ENCODE assay signal across 9 cellular contexts in genomic region chr1:154534263-154534844, GRCh38. TPM values are rescaled to one million over a fixed set of nuclear protein-coding genes. Genes with fewer than 3 reads are reported as not detected.
DNase-seq lines count a peak whose midpoint lies in the region; TF ChIP-seq lines count a peak whose summit lies in the region.
"Had no signal": no experiment of that assay in that cellular context is flagged by ENCODE, and none has a peak within 500 bp of the region (broad histone marks: within the 10 kb centered on the region; RNA-seq: fewer than 3 reads in every experiment).

No MANE protein-coding gene starts in this region.

- H2AK5ac ChIP-seq in neuronal stem cell (ENCODE audit: low read depth, low read length), result no peak overlapping the region

- no peak for TF ChIP-seq EP300 in sigmoid colon (IDR thresholded peaks at IDR 0.05)

- H3K27ac ChIP-seq in sigmoid colon, result no peak overlapping the region
- no peak overlapping the region for H3K27ac ChIP-seq in neuronal stem cell (replicated peaks; ENCODE audit: low read length)

- H3K27me3 Mint-ChIP-seq in nephron progenitor cell (ENCODE audit: low read depth, poor library complexity), result peaks cover 30% of the 10 kb centered on the region

- H3K4me1 Mint-ChIP-seq in nephron progenitor cell, result no peaks in the 10 kb centered on the region
- H3K4me1 Mint-ChIP-seq: IgD-negative memory B cell had no signal

- TF ChIP-seq POLR2A in sigmoid colon (IDR thresholded peaks at IDR 0.05), result no peak

- no peak overlapping the region for H3K18ac ChIP-seq in neuronal stem cell (ENCODE audit: low read length)

- H3K4me3 ChIP-seq in astrocyte of the spinal cord (ENCODE audit: low read depth, low read length) (no peak overlapping the region), sigmoid colon (no peak overlapping the region), neuronal stem cell (ENCODE audit: low read length in 2 of 2) (no peak overlapping the region)

- H3K4me1 ChIP-seq in sigmoid colon (no peaks in the 10 kb centered on the region), neuronal stem cell (ENCODE audit: control insufficient read depth in 2 of 2, insufficient read depth in 1 of 2, low read depth in 1 of 2, low read length in 2 of 2) (no peaks in the 10 kb centered on the region)

- H2BK5ac ChIP-seq in neuronal stem cell (ENCODE audit: low read length), result no peak overlapping the region

- H4K91ac ChIP-seq in neuronal stem cell (ENCODE audit: low read depth, low read length, poor library complexity), result no peak overlapping the region

- WGBS in sigmoid colon, 2 donors, result 40 to 69% methylated on average over 8 of the region's 8 CpGs
- no CpG with 5 or more reads among the region's 8 CpGs for WGBS in neuronal stem cell (ENCODE audit: extremely low coverage in 2 of 2, insufficient read length in 2 of 2, insufficient replicate concordance in 1 of 2), 2 donors

- H4K8ac ChIP-seq in neuronal stem cell (ENCODE audit: low read depth, low read length), result no peak overlapping the region

- TF ChIP-seq CTCF in astrocyte of the spinal cord (IDR thresholded peaks at IDR 0.05; ENCODE audit: low read depth, low read length) (peak; percentile 55), nephron progenitor cell (IDR thresholded peaks at IDR 0.05) (peak; percentile 48), sigmoid colon (IDR thresholded peaks at IDR 0.05) (peak in 1 of 4 experiments; percentile 10)

- H3K4me3 Mint-ChIP-seq in nephron progenitor cell, result no peak overlapping the region
- H3K4me3 Mint-ChIP-seq: IgD-negative memory B cell had no signal

- H3K23ac ChIP-seq in neuronal stem cell (ENCODE audit: low read depth, low read length, poor library complexity), result no peak overlapping the region

- H3K4me2 ChIP-seq in neuronal stem cell (ENCODE audit: insufficient read depth, low read length, poor library complexity, severe bottlenecking), result no peak overlapping the region

- H2BK120ac ChIP-seq in neuronal stem cell (ENCODE audit: low read depth, low read length), result no peak overlapping the region

- H3K36me3 ChIP-seq in sigmoid colon, result no peaks in the 10 kb centered on the region
- H3K36me3 ChIP-seq in neuronal stem cell (replicated peaks in 1 of 2; ENCODE audit: control insufficient read depth in 2 of 2, insufficient read depth in 2 of 2, low read length in 2 of 2), result no peaks in the 10 kb centered on the region

- H3K27ac Mint-ChIP-seq in nephron progenitor cell, result no peak overlapping the region
- H3K27ac Mint-ChIP-seq: IgD-negative memory B cell had no signal

- no peak overlapping the region for H3K4ac ChIP-seq in neuronal stem cell (ENCODE audit: low read length)

- no peak overlapping the region for H3K9ac ChIP-seq in neuronal stem cell (ENCODE audit: low read depth, low read length, poor library complexity)

- H3K9me3 ChIP-seq in sigmoid colon (no peaks in the 10 kb centered on the region), neuronal stem cell (replicated peaks in 1 of 2; ENCODE audit: control insufficient read depth in 2 of 2, insufficient read depth in 1 of 2, low read depth in 1 of 2, low read length in 2 of 2) (peaks cover 0 to 6% of the 10 kb centered on the region in 2 donors)

- H2AFZ ChIP-seq in neuronal stem cell (ENCODE audit: low read length), result no peak overlapping the region

- H3K27me3 ChIP-seq in sigmoid colon, result no peaks in the 10 kb centered on the region
- H3K27me3 ChIP-seq in neuronal stem cell (ENCODE audit: control insufficient read depth in 3 of 3, insufficient read depth in 3 of 3, low read depth in 1 of 3, low read length in 3 of 3), result peaks cover 0 to 5% (median 0%) of the 10 kb centered on the region in 3 experiments

- H2BK15ac ChIP-seq in neuronal stem cell (ENCODE audit: low read length), result no peak overlapping the region

- DNase-seq in GM03348 (ENCODE audit: low spot score), result peak; percentile 33
- peak; percentile 39 to 43 for DNase-seq in NCI-H1930 (lab: John Stamatoyannopoulos, UW)
- no peak for DNase-seq in astrocyte of the spinal cord (ENCODE audit: low read depth, low spot score)
- DNase-seq in nephron progenitor cell, result peak; percentile 35
- DNase-seq in T-helper 9 cell, result no peak
- DNase-seq in sigmoid colon, result no peak
- no peak for DNase-seq in posterior vena cava (ENCODE audit: low spot score)
- DNase-seq in neuronal stem cell (ENCODE audit: low spot score), result no peak

- peaks cover 5% of the 10 kb centered on the region for H3K36me3 Mint-ChIP-seq in nephron progenitor cell (ENCODE audit: low read depth)

- no peaks in the 10 kb centered on the region for H3K79me1 ChIP-seq in neuronal stem cell (ENCODE audit: low read depth, low read length)

- in situ Hi-C loops in astrocyte of the spinal cord (cut with HindIII; ENCODE audit: low sequenced_read_pairs), result no loop called here

- H3K14ac ChIP-seq in neuronal stem cell (ENCODE audit: low read length), result no peak overlapping the region

- intact Hi-C loops in sigmoid colon (cut with DNase I), result no loop called here
- intact Hi-C loops in posterior vena cava (cut with DNase I), result no loop called here

- H3K9me3 Mint-ChIP-seq in nephron progenitor cell, result peaks cover 23% of the 10 kb centered on the region

- H2BK12ac ChIP-seq in neuronal stem cell (ENCODE audit: low read length), result no peak overlapping the region

RNA-seq across cellular contexts. Expression of gene UBE2Q1, which starts 24.1 kb away (rescaled TPM):
- total RNA-seq in sigmoid colon (10 to 100 TPM; 15.1 to 18.9 (median 16.3) TPM), posterior vena cava (10 to 100 TPM; 44.8 to 45.4 TPM)
- 10 to 100 TPM; 36.6 to 40.7 (median 37.7) TPM for polyA plus RNA-seq in sigmoid colon
- polyA plus RNA-seq in neuronal stem cell (2013, experiment 1 of 2), result 50.6 TPM
- 49.4 TPM for polyA plus RNA-seq in neuronal stem cell (2013, experiment 2 of 2)

RNA-seq across cellular contexts. Expression of gene SHE, which starts 32.1 kb away (rescaled TPM):
- total RNA-seq in sigmoid colon, result 10 to 100 TPM in 1 of 4 donors, 1 to 10 TPM in 3; 5.2 to 10.2 (median 7.8) TPM
- 1 to 10 TPM; 1.6 to 5.7 (median 3.0) TPM for polyA plus RNA-seq in sigmoid colon
- 10 to 100 TPM; 17.9 to 22.9 TPM for total RNA-seq in posterior vena cava
- polyA plus RNA-seq in neuronal stem cell (2013, experiment 1 of 2), result 0.10 TPM
- polyA plus RNA-seq in neuronal stem cell (2013, experiment 2 of 2), result 0.03 TPM
- polyA plus RNA-seq: IgD-negative memory B cell had no signal

RNA-seq across cellular contexts. Expression of gene TDRD10, which starts 32.3 kb away (rescaled TPM):
- total RNA-seq in sigmoid colon, result 1 to 10 TPM in 3 of 4 donors, under 1 TPM in 1; 0.68 to 3.9 (median 1.8) TPM
- 1 to 10 TPM in 2 of 3 donors, under 1 TPM in 1; 0.46 to 2.0 (median 1.8) TPM for polyA plus RNA-seq in sigmoid colon
- 1 to 10 TPM; 3.4 to 5.8 TPM for total RNA-seq in posterior vena cava
- polyA plus RNA-seq in neuronal stem cell (2013, experiment 1 of 2), result not detected
- polyA plus RNA-seq in neuronal stem cell (2013, experiment 2 of 2), result not detected
- polyA plus RNA-seq: IgD-negative memory B cell had no signal

RNA-seq across cellular contexts. Expression of gene CHRNB2, which starts 33.2 kb away (rescaled TPM):
- total RNA-seq in sigmoid colon (1 to 10 TPM in 2 of 4 donors, under 1 TPM in 2; under 0.01 to 1.7 (median 1.0) TPM), posterior vena cava (not detected)
- polyA plus RNA-seq in sigmoid colon, result under 1 TPM in 1 of 3 donors, not detected in 2; 0.31 TPM
- polyA plus RNA-seq in neuronal stem cell (2013, experiment 1 of 2), result 0.66 TPM
- polyA plus RNA-seq in neuronal stem cell (2013, experiment 2 of 2), result 0.51 TPM

Comparison
In these comparisons a context has a peak if more than half of its experiments do, and no peak if none do; other contexts are left out.
1. DNase-seq: peak in GM03348 (single experiment), NCI-H1930 (2 of 2) and nephron progenitor cell (single experiment); none in astrocyte of the spinal cord (single experiment), T-helper 9 cell (single experiment), sigmoid colon (single experiment), posterior vena cava (single experiment) and neuronal stem cell (single experiment).